In genomic region chr17:76265624-76266243, GRCh38 we compare ENCODE assay signal across 8 cellular contexts. TPM values are rescaled to one million over a fixed set of nuclear protein-coding genes. Genes with fewer than 3 reads are reported as not detected.
DNase-seq lines count a peak whose midpoint lies in the region; ATAC-seq, FAIRE-seq and TF ChIP-seq lines count a peak whose summit lies in the region.

No MANE protein-coding gene starts in this region.

- FAIRE-seq in GM12891 (lab: Jason Lieb, UNC): no peak

- H3K4me1 ChIP-seq in A673 (ENCODE audit: insufficient read depth, low read length, poor library complexity, severe bottlenecking): peaks cover 31% of the 10 kb centered on the region

- H3K9me3 ChIP-seq in A673 (ENCODE audit: low read depth, low read length, poor library complexity, severe bottlenecking): no peaks in the 10 kb centered on the region

- H3K4me3 ChIP-seq in A673 (ENCODE audit: low read depth, low read length, poor library complexity, severe bottlenecking) (peak overlapping the region; percentile 99), retinal pigment epithelial cell (ENCODE audit: low read length) (peak overlapping the region; percentile 72)

- H3K27ac ChIP-seq in A673 (ENCODE audit: low read depth, low read length, poor library complexity, severe bottlenecking) (peak overlapping the region; percentile 64), RWPE1 (peak overlapping the region; percentile 93)

- ATAC-seq in HG03175 (IDR thresholded peaks at IDR 0.05; ENCODE audit: unreplicated experiment): no peak

- no peak for TF ChIP-seq CTCF in A673 (conservative IDR thresholded peaks at IDR 0.05; ENCODE audit: low read depth, low read length)
- no peak for TF ChIP-seq CTCF in RWPE1 (conservative IDR thresholded peaks at IDR 0.05; ENCODE audit: low read depth)
- TF ChIP-seq CTCF in retinal pigment epithelial cell (conservative IDR thresholded peaks at IDR 0.05; ENCODE audit: low read depth, low read length): no peak

- DNase-seq in A673 (ENCODE audit: low spot score): peak; percentile 59
- no peak for DNase-seq in GM12891 (ENCODE audit: insufficient read length, low spot score)
- DNase-seq in RWPE1 (ENCODE audit: low spot score): no peak
- peak in 38 of 58 donors; percentile 16 to 55 (median 38) for DNase-seq in anterior cingulate cortex (lab: John Stamatoyannopoulos, UW)
- DNase-seq in hepatic stellate cell (ENCODE audit: low spot score): peak; percentile 61
- no peak for DNase-seq in retinal pigment epithelial cell (ENCODE audit: low read depth)
- DNase-seq in NCI-H1436 (lab: John Stamatoyannopoulos, UW): no peak

- CTCF ChIA-PET in A673 (lab: Charles Lee): interaction anchor here (1.2 kb wide), 1 partner anchor 14 kb away, joined by 4 read pairs; no protein-coding TSS in a partner anchor
- CTCF ChIA-PET in RWPE1 (lab: Yijun Ruan, JAX): interaction anchor here (1.0 to 1.2 kb wide), 3 partner anchors 24 to 144 kb away, joined by 4 read pairs; no protein-coding TSS in a partner anchor

- H3K27me3 ChIP-seq in A673 (replicated peaks; ENCODE audit: insufficient read depth, low read depth, low read length, poor library complexity): no peaks in the 10 kb centered on the region

- TF ChIP-seq POLR2A in GM12891 (IDR thresholded peaks at IDR 0.05; ENCODE audit: low read depth, low read length): no peak

- intact Hi-C loops in A673 (cut with micrococcal nuclease; ENCODE audit: unreplicated experiment): no loop called here

- POLR2A ChIA-PET in A673 (lab: Charles Lee; ENCODE audit: low non-redundant PET) (no interaction called here), RWPE1 (lab: Yijun Ruan, JAX; ENCODE audit: low non-redundant PET) (no interaction called here)

- peaks cover 5% of the 10 kb centered on the region for H3K36me3 ChIP-seq in A673 (ENCODE audit: insufficient read depth, low read length, poor library complexity, severe bottlenecking)

- BruUV-seq in A673 (replicated peaks; lab: Mats Ljungman, UMichigan): no TSS peak

TF ChIP-seq in GM12891, 5 proteins besides CTCF, POLR2A, EP300 and RAD21:
- TF ChIP-seq POLR2AphosphoS5 (IDR thresholded peaks at IDR 0.05; ENCODE audit: low read depth, low read length) (no peak), TAF1 (IDR thresholded peaks at IDR 0.05; ENCODE audit: low read depth, low read length) (peak; percentile 19; the same call in 1 of the 2 replicates)

RNA-seq across cellular contexts. Expression of gene UBALD2, which starts 0.6 kb away (rescaled TPM):
- total RNA-seq in A673 (2021): 45.7 and 46.5 TPM in 2 replicates
- polyA plus RNA-seq in GM12891 (2012; ENCODE audit: low read depth, missing spikeins): 86.1 TPM

RNA-seq across cellular contexts. Expression of gene RNF157, which starts 25.4 kb away (rescaled TPM):
- 0.56 and 0.70 TPM in 2 replicates for total RNA-seq in A673 (2021)
- 0.47 TPM for polyA plus RNA-seq in GM12891 (2012; ENCODE audit: low read depth, missing spikeins)

RNA-seq across cellular contexts. Expression of gene QRICH2, which starts 42.3 kb away (rescaled TPM):
- 3.3 and 4.3 TPM in 2 replicates for total RNA-seq in A673 (2021)
- polyA plus RNA-seq in GM12891 (2012; ENCODE audit: low read depth, missing spikeins): 0.46 TPM

Comparison
In these comparisons a context has a peak if more than half of its experiments do, and no peak if none do; other contexts are left out.
1. DNase-seq: peak in A673 (single experiment), anterior cingulate cortex (38 of 58) and hepatic stellate cell (single experiment); none in GM12891 (single experiment), RWPE1 (single experiment), retinal pigment epithelial cell (single experiment) and NCI-H1436 (single experiment).